ENCODE assay signal across 12 cellular contexts in genomic region chr2:157442636-157443035, GRCh38. TPM values are rescaled to one million over a fixed set of nuclear protein-coding genes. Genes with fewer than 3 reads are reported as not detected.
DNase-seq lines count a peak whose midpoint lies in the region; TF ChIP-seq lines count a peak whose summit lies in the region.
"Had no signal": no experiment of that assay in that cellular context is flagged by ENCODE, and none has a peak within 500 bp of the region (broad histone marks: within the 10 kb centered on the region; RNA-seq: fewer than 3 reads in every experiment).

No MANE protein-coding gene starts in this region.

- no peaks in the 10 kb centered on the region for H3K27me3 Mint-ChIP-seq in activated naive CD4-positive, alpha-beta T cell treated with anti-CD3 and anti-CD28 coated beads, Interleukin-2, amount 10 ng/mL, durations not matched to agents 7 days and 5 days

- peaks cover 19% of the 10 kb centered on the region for H3F3A ChIP-seq in SU-DHL-6 (ENCODE audit: insufficient read depth)

- no peak for TF ChIP-seq POLR2A in esophagus squamous epithelium (IDR thresholded peaks at IDR 0.05)
- TF ChIP-seq POLR2A in stomach (IDR thresholded peaks at IDR 0.05): no peak

- no peaks in the 10 kb centered on the region for H3K9me2 ChIP-seq in SU-DHL-6 (replicated peaks; ENCODE audit: insufficient read depth, low read length)

- TF ChIP-seq EP300 in stomach (IDR thresholded peaks at IDR 0.05): no peak

- H3K4me2 ChIP-seq in SU-DHL-6 (ENCODE audit: low read depth, low read length, poor library complexity, severe bottlenecking): peak overlapping the region; percentile 97
- H3K4me2 ChIP-seq: PC-9 had no signal

- H3K9ac ChIP-seq in SU-DHL-6 (ENCODE audit: low read length): peak overlapping the region; percentile 76

- H3K4me1 ChIP-seq in esophagus squamous epithelium (no peaks in the 10 kb centered on the region), stomach (peaks cover 4 to 54% (median 28%) of the 10 kb centered on the region in 4 donors)

- H3K9me3 ChIP-seq in SU-DHL-6 (ENCODE audit: insufficient read depth, low read length) (no peaks in the 10 kb centered on the region), esophagus squamous epithelium (no peaks in the 10 kb centered on the region), stomach (no peaks in the 10 kb centered on the region)

- H3K27ac Mint-ChIP-seq in activated naive CD4-positive, alpha-beta T cell treated with anti-CD3 and anti-CD28 coated beads, Interleukin-2, amount 10 ng/mL, durations not matched to agents 7 days and 5 days: peak overlapping the region; percentile 99

- no peak for TF ChIP-seq CTCF in SU-DHL-6 (IDR thresholded peaks at IDR 0.05; ENCODE audit: insufficient read depth, low read length, poor library complexity, severe bottlenecking)
- TF ChIP-seq CTCF in esophagus squamous epithelium (IDR thresholded peaks at IDR 0.05): no peak
- no peak for TF ChIP-seq CTCF in stomach (IDR thresholded peaks at IDR 0.05)

- H3K36me3 Mint-ChIP-seq in activated naive CD4-positive, alpha-beta T cell treated with anti-CD3 and anti-CD28 coated beads, Interleukin-2, amount 10 ng/mL, durations not matched to agents 7 days and 5 days: peaks cover 59% of the 10 kb centered on the region

- peak overlapping the region; percentile 97 for H3K4me3 Mint-ChIP-seq in activated naive CD4-positive, alpha-beta T cell treated with anti-CD3 and anti-CD28 coated beads, Interleukin-2, amount 10 ng/mL, durations not matched to agents 7 days and 5 days

- H3K79me2 ChIP-seq in SU-DHL-6 (ENCODE audit: insufficient read depth, low read length): peaks cover 61% of the 10 kb centered on the region

- intact Hi-C loops in esophagus squamous epithelium (cut with DNase I) (no loop called here), stomach (cut with DNase I; ENCODE audit: low total_unique reads) (no loop called here)

- DNase-seq in activated naive CD4-positive, alpha-beta T cell treated with anti-CD3 and anti-CD28 coated beads, Interleukin-2, amount 10 ng/mL, durations not matched to agents 7 days and 5 days: no peak
- DNase-seq in activated naive CD4-positive, alpha-beta T cell treated with anti-CD3 and anti-CD28 coated beads, Interleukin-2, amount 50 U/mL, for 16 hours: no peak
- DNase-seq in esophagus squamous epithelium (lab: John Stamatoyannopoulos, UW) (no peak), stomach (no peak), NCI-H1092 (lab: John Stamatoyannopoulos, UW) (no peak), glomerular visceral epithelial cell (ENCODE audit: extremely low spot score) (no peak), GDM1 (lab: John Stamatoyannopoulos, UW) (no peak)
- DNase-seq: DMS79, kidney, PC-9 had no signal

- peak overlapping the region; percentile 69 for H3K4me3 ChIP-seq in SU-DHL-6 (ENCODE audit: insufficient read depth, low read length, poor library complexity, severe bottlenecking)
- peak overlapping the region in 3 of 4 donors; percentile 34 to 57 (median 36) for H3K4me3 ChIP-seq in esophagus squamous epithelium
- peak overlapping the region; percentile 36 to 50 (median 45) for H3K4me3 ChIP-seq in stomach
- H3K4me3 ChIP-seq: PC-9 had no signal

- H3K27ac ChIP-seq in SU-DHL-6 (ENCODE audit: low read depth, low read length): peak overlapping the region; percentile 88
- peak overlapping the region in 3 of 4 donors; percentile 67 to 87 (median 68) for H3K27ac ChIP-seq in esophagus squamous epithelium
- H3K27ac ChIP-seq in stomach: peak overlapping the region in 4 of 5 donors; percentile 79 to 89 (median 80)
- H3K27ac ChIP-seq: PC-9 had no signal

- H3K4me1 Mint-ChIP-seq in activated naive CD4-positive, alpha-beta T cell treated with anti-CD3 and anti-CD28 coated beads, Interleukin-2, amount 10 ng/mL, durations not matched to agents 7 days and 5 days: peaks cover 37% of the 10 kb centered on the region

- H3K36me3 ChIP-seq in SU-DHL-6 (ENCODE audit: low read length) (no peaks in the 10 kb centered on the region), esophagus squamous epithelium (no peaks in the 10 kb centered on the region), stomach (no peaks in the 10 kb centered on the region)

- H3K9me3 Mint-ChIP-seq in activated naive CD4-positive, alpha-beta T cell treated with anti-CD3 and anti-CD28 coated beads, Interleukin-2, amount 10 ng/mL, durations not matched to agents 7 days and 5 days: no peaks in the 10 kb centered on the region

- no peak overlapping the region for H2AFZ ChIP-seq in SU-DHL-6 (ENCODE audit: low read depth, low read length, severe bottlenecking)
- H2AFZ ChIP-seq: PC-9 had no signal

- no peaks in the 10 kb centered on the region; the same call in 1 of the 2 replicates for H3K27me3 ChIP-seq in SU-DHL-6 (ENCODE audit: low read length)
- H3K27me3 ChIP-seq in esophagus squamous epithelium: no peaks in the 10 kb centered on the region
- no peaks in the 10 kb centered on the region for H3K27me3 ChIP-seq in stomach

- WGBS in esophagus squamous epithelium, 2 donors: 29 to 37% methylated on average over 5 of the region's 5 CpGs
- WGBS in stomach, 5 donors: 26 to 48% (median 30%) methylated on average over 5 of the region's 5 CpGs

- H4K20me1 ChIP-seq in SU-DHL-6 (ENCODE audit: low read depth, low read length): no peaks in the 10 kb centered on the region

- CTCF ChIA-PET in activated naive CD4-positive, alpha-beta T cell treated with anti-CD3 and anti-CD28 coated beads, Interleukin-2, amount 10 ng/mL, durations not matched to agents 7 days and 5 days (lab: Charles Lee): interaction anchor here (1.5 to 2.1 kb wide), 3 partner anchors 11 to 115 kb away, joined by 5 to 7 read pairs (median 7); no protein-coding TSS in a partner anchor

RNA-seq across cellular contexts. Expression of gene CYTIP, which starts 1.3 kb away (rescaled TPM):
- total RNA-seq in esophagus squamous epithelium (10 to 100 TPM in 1 of 4 donors, 1 to 10 TPM in 3; 3.2 to 12.4 (median 3.6) TPM), stomach (10 to 100 TPM in 3 of 5 donors, 1 to 10 TPM in 1, not detected in 1; 8.2 to 30.7 (median 21.1) TPM)
- polyA plus RNA-seq in stomach: 10 to 100 TPM in 1 of 3 donors, 1 to 10 TPM in 2; 5.3 to 17.9 (median 9.3) TPM
- total RNA-seq: PC-9 had no signal
- polyA plus RNA-seq: AG04450 had no signal
